In genomic region chr7:4724648-4725013, GRCh38 we compare ENCODE assay signal across 8 cellular contexts. TPM values are rescaled to one million over a fixed set of nuclear protein-coding genes. Genes with fewer than 3 reads are reported as not detected.
DNase-seq lines count a peak whose midpoint lies in the region; ATAC-seq and TF ChIP-seq lines count a peak whose summit lies in the region.

No MANE protein-coding gene starts in this region.

- peaks cover 0 to 4% (median 0%) of the 10 kb centered on the region in 5 experiments for H3K9me3 Mint-ChIP-seq in brain

- peak overlapping the region; percentile 94 to 98 (median 97) for H3K27ac Mint-ChIP-seq in brain

- peak; percentile 21 for DNase-seq in activated gamma-delta T cell treated with anti-CD3 and anti-CD28 coated beads, Interleukin-2, amount 50 U/mL, for 16 hours (ENCODE audit: low read depth)
- DNase-seq in activated gamma-delta T cell treated with Interleukin-2 at 50 U/mL for 16 hours (no peak), left lung (no peak), upper lobe of left lung (no peak), NCI-H1694 treated with DMSO at 0.1 percent for 48 hours (lab: John Stamatoyannopoulos, UW) (no peak), inferior parietal cortex (ENCODE audit: extremely low spot score) (no peak)

- peaks cover 69% of the 10 kb centered on the region for H3K4me1 Mint-ChIP-seq in brain

- no peaks in the 10 kb centered on the region for H3K27me3 ChIP-seq in left lung
- no peaks in the 10 kb centered on the region for H3K27me3 ChIP-seq in upper lobe of left lung

- no peak for TF ChIP-seq EP300 in upper lobe of left lung (IDR thresholded peaks at IDR 0.05)

- peaks cover 46% of the 10 kb centered on the region for H3K36me3 Mint-ChIP-seq in brain

- ATAC-seq in HG03575 (IDR thresholded peaks at IDR 0.05; ENCODE audit: extremely low read depth, insufficient number of reproducible peaks, low FRiP score, unreplicated experiment) (peak; percentile 10), left lung (peak; percentile 3), upper lobe of left lung (ENCODE audit: low FRiP score in 2 of 2) (no peak)

- TF ChIP-seq CTCF in brain (conservative IDR thresholded peaks at IDR 0.05) (no peak), left lung (IDR thresholded peaks at IDR 0.05) (no peak), upper lobe of left lung (IDR thresholded peaks at IDR 0.05) (no peak)

- H3K36me3 ChIP-seq in left lung: peaks cover 0 to 20% of the 10 kb centered on the region in 2 donors
- peaks cover 0 to 19% (median 12%) of the 10 kb centered on the region in 4 donors for H3K36me3 ChIP-seq in upper lobe of left lung

- H3K27ac ChIP-seq in left lung (peak overlapping the region; percentile 92 to 94), upper lobe of left lung (peak overlapping the region; percentile 90 to 94 (median 92))

- H3K4me3 ChIP-seq in left lung (peak overlapping the region; percentile 39 to 46), upper lobe of left lung (peak overlapping the region; percentile 5 to 56 (median 54))

- H3K4me3 Mint-ChIP-seq in brain: peak overlapping the region; percentile 72 to 85 (median 78)

- intact Hi-C loops in left lung (cut with DNase I): no loop called here

- H3K9me3 ChIP-seq in left lung (no peaks in the 10 kb centered on the region), upper lobe of left lung (no peaks in the 10 kb centered on the region)

- no peak for TF ChIP-seq POLR2A in upper lobe of left lung (IDR thresholded peaks at IDR 0.05)

- 19 to 22% methylated on average over 4 to 6 of the region's 6 CpGs for WGBS in upper lobe of left lung, 2 donors

- H3K27me3 Mint-ChIP-seq in brain: no peaks in the 10 kb centered on the region

- H3K4me1 ChIP-seq in left lung (peaks cover 16 to 51% of the 10 kb centered on the region in 2 donors), upper lobe of left lung (peaks cover 27 to 45% (median 32%) of the 10 kb centered on the region in 4 donors)

RNA-seq across cellular contexts. Expression of gene FOXK1, which starts 42.5 kb away (rescaled TPM):
- 8.0 TPM for polyA plus RNA-seq in brain (ENCODE audit: insufficient read depth, low read depth, low replicate concordance)
- 10 to 100 TPM; 25.0 to 29.2 TPM for total RNA-seq in left lung
- total RNA-seq in upper lobe of left lung: 10 to 100 TPM; 25.1 to 40.7 (median 34.1) TPM

RNA-seq across cellular contexts. Expression of gene AP5Z1, which starts 50.8 kb away (rescaled TPM):
- polyA plus RNA-seq in brain (ENCODE audit: insufficient read depth, low read depth, low replicate concordance): 19.5 TPM
- total RNA-seq in left lung (10 to 100 TPM; 37.1 to 49.5 TPM), upper lobe of left lung (100 to 1,000 TPM in 1 of 6 donors, 10 to 100 TPM in 5; 23.4 to 152 (median 52.1) TPM)

Comparison
In these comparisons a context has a peak if more than half of its experiments do, and no peak if none do; other contexts are left out.
1. ATAC-seq: peak in HG03575 (single experiment) and left lung (single experiment); none in upper lobe of left lung (0 of 2).